32 cellular contexts compared by ENCODE assay signal in the genomic region with DNA sequence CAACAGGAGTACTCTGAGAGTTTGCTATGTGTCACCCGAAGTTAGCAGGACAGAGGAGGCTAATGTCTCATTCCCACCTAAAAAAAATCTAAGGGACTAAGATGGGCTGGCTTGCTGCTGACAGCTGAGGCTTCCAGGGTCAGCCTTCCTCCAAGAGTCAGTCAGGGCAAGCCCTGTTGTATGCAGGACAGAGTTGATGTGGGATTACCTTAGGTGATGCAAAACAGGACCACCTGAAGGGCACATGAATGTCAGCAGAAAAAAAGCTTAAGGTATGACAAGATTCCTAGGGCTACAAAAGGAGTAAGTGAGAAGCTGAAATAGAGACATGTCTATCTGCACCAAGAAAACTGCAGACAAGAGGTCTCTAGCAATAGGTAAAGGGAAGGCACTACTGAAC.
"Had no signal": no experiment of that assay in that cellular context is flagged by ENCODE, and none has a peak within 500 bp of the region (broad histone marks: within the 10 kb centered on the region; RNA-seq: fewer than 3 reads in every experiment).

No MANE protein-coding gene starts in this region.

- H3K27ac ChIP-seq: adrenal gland, ascending aorta, breast epithelium, cardiac muscle cell, colonic mucosa had no signal

- H3K4me1 ChIP-seq: adrenal gland, colonic mucosa had no signal

- H3K4me3 ChIP-seq: adrenal gland, ascending aorta, breast epithelium, cardiac muscle cell, colonic mucosa had no signal

- H3K9me3 ChIP-seq: adrenal gland, ascending aorta, breast epithelium, colonic mucosa had no signal

- H3K27ac Mint-ChIP-seq: activated CD8-positive, alpha-beta T cell treated with anti-CD3 and anti-CD28 coated beads for 36 hours; activated naive CD4-positive, alpha-beta T cell treated with anti-CD3 and anti-CD28 coated beads for 36 hours; activated naive CD4-positive, alpha-beta T cell treated with anti-CD3 and anti-CD28 coated beads, Interleukin-2, amount 50 U/mL, for 24 hours; activated naive CD8-positive, alpha-beta T cell treated with anti-CD3 and anti-CD28 coated beads for 36 hours; activated naive CD8-positive, alpha-beta T cell treated with anti-CD3 and anti-CD28 coated beads, Interleukin-2, amount 50 U/mL, for 24 hours; activated T-helper 17 cell treated with anti-CD3 and anti-CD28 coated beads, Interleukin-2, amount 50 U/mL, for 72 hours; brain; T-helper 17 cell; T-helper 2 cell treated with Interferon-gamma antibody and Interleukin-4, amounts not matched to agents 5 μg/mL and 100 μg/mL, for 36 hours had no signal

- H3K27me3 ChIP-seq: adrenal gland, ascending aorta, breast epithelium, cardiac muscle cell, colonic mucosa had no signal

- H3K9me3 Mint-ChIP-seq: activated CD8-positive, alpha-beta T cell treated with anti-CD3 and anti-CD28 coated beads for 36 hours; activated naive CD4-positive, alpha-beta T cell treated with anti-CD3 and anti-CD28 coated beads for 36 hours; activated naive CD4-positive, alpha-beta T cell treated with anti-CD3 and anti-CD28 coated beads, Interleukin-2, amount 50 U/mL, for 24 hours; activated naive CD8-positive, alpha-beta T cell treated with anti-CD3 and anti-CD28 coated beads for 36 hours; activated naive CD8-positive, alpha-beta T cell treated with anti-CD3 and anti-CD28 coated beads, Interleukin-2, amount 50 U/mL, for 24 hours; activated T-cell treated with anti-CD3 and anti-CD28 coated beads, Interleukin-2, amount 50 U/mL, for 4 hours; activated T-helper 17 cell treated with anti-CD3 and anti-CD28 coated beads, Interleukin-2, amount 50 U/mL, for 72 hours; brain; T-helper 2 cell treated with Interferon-gamma antibody and Interleukin-4, amounts not matched to agents 5 μg/mL and 100 μg/mL, for 36 hours had no signal

- H3K4me1 Mint-ChIP-seq: activated naive CD4-positive, alpha-beta T cell treated with anti-CD3 and anti-CD28 coated beads, Interleukin-2, amount 50 U/mL, for 24 hours; activated naive CD8-positive, alpha-beta T cell treated with anti-CD3 and anti-CD28 coated beads for 36 hours; activated naive CD8-positive, alpha-beta T cell treated with anti-CD3 and anti-CD28 coated beads, Interleukin-2, amount 50 U/mL, for 24 hours; activated T-helper 17 cell treated with anti-CD3 and anti-CD28 coated beads, Interleukin-2, amount 50 U/mL, for 72 hours; brain; T-helper 17 cell had no signal

- H3K36me3 Mint-ChIP-seq: activated naive CD4-positive, alpha-beta T cell treated with anti-CD3 and anti-CD28 coated beads, Interleukin-2, amount 50 U/mL, for 24 hours; activated naive CD8-positive, alpha-beta T cell treated with anti-CD3 and anti-CD28 coated beads for 36 hours; brain had no signal

- ATAC-seq: activated CD8-positive, alpha-beta T cell treated with anti-CD3 and anti-CD28 coated beads for 36 hours; activated naive CD8-positive, alpha-beta T cell treated with anti-CD3 and anti-CD28 coated beads, Interleukin-2, amount 50 U/mL, for 24 hours; activated T-cell treated with anti-CD3 and anti-CD28 coated beads, Interleukin-2, amount 50 U/mL, for 4 hours; activated T-helper 17 cell treated with anti-CD3 and anti-CD28 coated beads, Interleukin-2, amount 50 U/mL, for 72 hours; esophagus mucosa; T-helper 17 cell had no signal

- H3K4me3 Mint-ChIP-seq: activated CD8-positive, alpha-beta T cell treated with anti-CD3 and anti-CD28 coated beads for 36 hours; activated naive CD4-positive, alpha-beta T cell treated with anti-CD3 and anti-CD28 coated beads for 36 hours; activated naive CD4-positive, alpha-beta T cell treated with anti-CD3 and anti-CD28 coated beads, Interleukin-2, amount 50 U/mL, for 24 hours; activated naive CD8-positive, alpha-beta T cell treated with anti-CD3 and anti-CD28 coated beads for 36 hours; activated naive CD8-positive, alpha-beta T cell treated with anti-CD3 and anti-CD28 coated beads, Interleukin-2, amount 50 U/mL, for 24 hours; activated T-cell treated with anti-CD3 and anti-CD28 coated beads, Interleukin-2, amount 50 U/mL, for 4 hours; activated T-helper 17 cell treated with anti-CD3 and anti-CD28 coated beads, Interleukin-2, amount 50 U/mL, for 72 hours; brain; T-helper 17 cell; T-helper 2 cell treated with Interferon-gamma antibody and Interleukin-4, amounts not matched to agents 5 μg/mL and 100 μg/mL, for 36 hours had no signal

- H3K36me3 ChIP-seq: adrenal gland, ascending aorta, breast epithelium, cardiac muscle cell, colonic mucosa had no signal

- H3K27me3 Mint-ChIP-seq: brain had no signal

- DNase-seq: activated CD4-positive, alpha-beta T cell treated with anti-CD3 and anti-CD28 coated beads for 1 hour; activated CD4-positive, alpha-beta T cell treated with anti-CD3 and anti-CD28 coated beads for 48 hours; activated CD4-positive, alpha-beta T cell treated with anti-CD3 and anti-CD28 coated beads, Interleukin-2, amount 50 U/mL, for 1 hour; activated CD4-positive, alpha-beta T cell treated with anti-CD3 and anti-CD28 coated beads, Interleukin-2, amount 50 U/mL, for 48 hours; activated CD8-positive, alpha-beta memory T cell treated with anti-CD3 and anti-CD28 coated beads for 24 hours; activated CD8-positive, alpha-beta T cell treated with anti-CD3 and anti-CD28 coated beads for 36 hours; activated effector memory CD4-positive, alpha-beta T cell treated with Interleukin-2 at 50 U/mL for 16 hours; activated gamma-delta T cell treated with Interleukin-2 at 50 U/mL for 16 hours; activated naive CD4-positive, alpha-beta T cell treated with anti-CD3 and anti-CD28 coated beads for 36 hours; activated naive CD8-positive, alpha-beta T cell treated with anti-CD3 and anti-CD28 coated beads for 36 hours; activated naive CD8-positive, alpha-beta T cell treated with anti-CD3 and anti-CD28 coated beads, Interleukin-2, amount 50 U/mL, for 24 hours; activated T-cell treated with anti-CD3 and anti-CD28 coated beads, Interleukin-2, amount 50 U/mL, for 4 hours; adrenal gland; amygdala; central memory CD4-positive, alpha-beta T cell; cerebellar nuclear complex; colonic mucosa; effector CD8-positive, alpha-beta T cell; foreskin fibroblast; head of caudate nucleus; SW 1271; T-helper 1 cell; T-helper 17 cell; T1000 had no signal
